Comparison of ENCODE assay signal across 1 cellular context in the genomic region with DNA sequence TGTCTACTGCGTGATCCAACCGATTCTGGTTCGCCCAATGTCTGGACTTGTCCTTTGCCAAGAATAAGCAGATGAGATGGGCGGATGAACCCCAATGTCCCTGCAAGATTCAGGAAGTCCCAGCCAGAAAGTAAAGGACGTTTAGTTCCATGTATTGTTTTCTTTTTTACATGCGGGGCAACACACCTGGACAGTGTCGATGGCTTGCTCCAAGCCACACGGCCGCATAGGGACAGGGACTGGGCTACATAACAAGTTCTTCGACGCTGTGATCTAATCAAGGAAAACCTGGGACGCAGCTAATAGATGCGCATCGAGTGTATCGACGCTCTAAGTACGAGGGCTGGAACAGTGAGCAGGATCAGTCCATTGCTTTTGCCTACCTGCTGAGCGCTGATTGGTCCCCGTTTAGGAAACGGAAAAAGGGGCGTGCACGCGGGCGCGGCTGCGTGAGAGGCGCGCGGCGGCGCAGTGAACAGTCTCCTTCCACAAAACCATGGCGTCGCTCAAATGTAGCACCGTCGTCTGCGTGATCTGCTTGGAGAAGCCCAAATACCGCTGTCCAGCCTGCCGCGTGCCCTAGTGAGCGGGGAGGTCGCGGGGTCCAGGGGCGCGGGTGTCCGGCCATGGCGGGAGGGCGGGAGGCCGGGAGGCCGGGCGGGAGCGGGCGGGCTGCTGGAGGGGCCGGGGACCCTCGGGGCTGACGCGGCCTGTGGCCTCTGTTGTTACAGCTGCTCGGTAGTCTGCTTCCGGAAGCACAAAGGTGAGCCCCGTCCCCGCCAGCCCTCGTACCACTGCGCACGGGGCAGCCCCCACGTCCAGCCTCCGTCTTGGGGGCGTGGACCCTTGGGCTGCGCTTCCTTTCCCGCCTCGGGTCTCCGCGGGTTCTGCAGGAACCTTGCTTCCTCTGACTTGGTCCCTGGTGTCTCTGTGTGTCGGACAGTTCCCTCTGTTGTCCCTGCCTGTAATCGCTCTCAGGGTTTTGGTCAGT.
TF ChIP-seq lines count a peak whose summit lies in the region.

Gene ZNHIT3, plus strand, starts transcription at position 478 of the 991 bp plus-strand sequence. Its CDS starts 19 bp downstream, at position 497.

TF ChIP-seq in K562, 482 proteins besides CTCF, POLR2A, EP300 and RAD21 (continued from another document and continues in another):
- TF ChIP-seq NR2C1 (IDR thresholded peaks at IDR 0.05) (no peak), NR2C1 (tag; IDR thresholded peaks at IDR 0.05) (no peak), MXI1 (IDR thresholded peaks at IDR 0.05; ENCODE audit: low read depth, low read length) (peak; percentile 77; the same call in 1 of the 2 replicates), ZNF431 (CRISPR knock-in tag; IDR thresholded peaks at IDR 0.05) (no peak; the same call in 1 of the 2 replicates), MEF2A (IDR thresholded peaks at IDR 0.05; ENCODE audit: control insufficient read depth, low read depth, low read length) (no peak), PHTF2 (CRISPR knock-in tag; IDR thresholded peaks at IDR 0.05) (no peak), SIRT6 (IDR thresholded peaks at IDR 0.05; ENCODE audit: low read depth, low read length) (no peak), EHMT2 (IDR thresholded peaks at IDR 0.05) (no peak; the same call in 1 of the 2 replicates), ESRRB (CRISPR knock-in tag; IDR thresholded peaks at IDR 0.05; ENCODE audit: borderline replicate concordance) (no peak), ZNF766 (CRISPR knock-in tag; conservative IDR thresholded peaks at IDR 0.05) (0 out of 2 replicates have a peak, but pooled peaks have one; percentile 45), ATF6 (CRISPR knock-in tag; IDR thresholded peaks at IDR 0.05) (no peak), PKNOX1 (IDR thresholded peaks at IDR 0.05) (0 out of 2 replicates have a peak, but pooled peaks have one; percentile 28), RCOR1 (IDR thresholded peaks at IDR 0.05; ENCODE audit: borderline replicate concordance in 1 of 2, low read depth in 2 of 2, low read length in 2 of 2) (peak in 1 of 2 experiments; percentile 91; a peak in 2 of 4 replicates), CBX8 (IDR thresholded peaks at IDR 0.05; ENCODE audit: borderline replicate concordance, extremely low read depth, low read depth, low read length, poor library complexity, severe bottlenecking) (no peak), HEY1 (CRISPR knock-in tag; IDR thresholded peaks at IDR 0.05; ENCODE audit: borderline replicate concordance) (no peak), ZNF224 (CRISPR knock-in tag; IDR thresholded peaks at IDR 0.05) (no peak), RBM17 (IDR thresholded peaks at IDR 0.05; ENCODE audit: borderline replicate concordance, low read depth, low read length) (no peak), CEBPG (CRISPR knock-in tag; IDR thresholded peaks at IDR 0.05) (no peak), CEBPG (tag; conservative IDR thresholded peaks at IDR 0.05 in 1 of 2, IDR thresholded peaks at IDR 0.05 in 1 of 2) (no peak), RHOXF2B (CRISPR knock-in tag; conservative IDR thresholded peaks at IDR 0.05) (no peak), ZNF175 (CRISPR knock-in tag; IDR thresholded peaks at IDR 0.05; ENCODE audit: low read depth) (no peak), ZC3H4 (CRISPR knock-in tag; IDR thresholded peaks at IDR 0.05; ENCODE audit: borderline replicate concordance) (no peak), ATF2 (CRISPR knock-in tag; IDR thresholded peaks at IDR 0.05) (no peak), CBFA2T2 (conservative IDR thresholded peaks at IDR 0.05) (no peak), SUPT5H (IDR thresholded peaks at IDR 0.05) (peak; percentile 80), MYC (IDR thresholded peaks at IDR 0.05; ENCODE audit: low read depth, low read length) (peak; percentile 82), MYC (CRISPR knock-in tag; IDR thresholded peaks at IDR 0.05; ENCODE audit: borderline replicate concordance, low read depth) (no peak), ARID3A (IDR thresholded peaks at IDR 0.05; ENCODE audit: borderline replicate concordance, low read depth, low read length) (peak; percentile 83; the same call in 1 of the 2 replicates), SIN3B (IDR thresholded peaks at IDR 0.05; ENCODE audit: low read depth) (peak; percentile 51; the same call in 1 of the 2 replicates), ZNF507 (tag; conservative IDR thresholded peaks at IDR 0.05) (no peak), MAFF (IDR thresholded peaks at IDR 0.05; ENCODE audit: low read length) (no peak), ATF4 (CRISPR knock-in tag; IDR thresholded peaks at IDR 0.05) (no peak), PRMT5 (CRISPR knock-in tag; IDR thresholded peaks at IDR 0.05) (no peak), ZNF655 (CRISPR knock-in tag; IDR thresholded peaks at IDR 0.05) (no peak), ZNF24 (IDR thresholded peaks at IDR 0.05) (no peak; the same call in 1 of the 2 replicates), E4F1 (CRISPR knock-in tag; IDR thresholded peaks at IDR 0.05; ENCODE audit: borderline replicate concordance) (no peak), SREBF1 (IDR thresholded peaks at IDR 0.05; ENCODE audit: borderline replicate concordance, low read depth, low read length) (no peak), CGGBP1 (CRISPR knock-in tag; IDR thresholded peaks at IDR 0.05) (no peak), SRSF9 (IDR thresholded peaks at IDR 0.05; ENCODE audit: borderline replicate concordance, low read depth, low read length) (no peak), NCOR1 (IDR thresholded peaks at IDR 0.05) (no peak)
- TF ChIP-seq, protein P1, sequence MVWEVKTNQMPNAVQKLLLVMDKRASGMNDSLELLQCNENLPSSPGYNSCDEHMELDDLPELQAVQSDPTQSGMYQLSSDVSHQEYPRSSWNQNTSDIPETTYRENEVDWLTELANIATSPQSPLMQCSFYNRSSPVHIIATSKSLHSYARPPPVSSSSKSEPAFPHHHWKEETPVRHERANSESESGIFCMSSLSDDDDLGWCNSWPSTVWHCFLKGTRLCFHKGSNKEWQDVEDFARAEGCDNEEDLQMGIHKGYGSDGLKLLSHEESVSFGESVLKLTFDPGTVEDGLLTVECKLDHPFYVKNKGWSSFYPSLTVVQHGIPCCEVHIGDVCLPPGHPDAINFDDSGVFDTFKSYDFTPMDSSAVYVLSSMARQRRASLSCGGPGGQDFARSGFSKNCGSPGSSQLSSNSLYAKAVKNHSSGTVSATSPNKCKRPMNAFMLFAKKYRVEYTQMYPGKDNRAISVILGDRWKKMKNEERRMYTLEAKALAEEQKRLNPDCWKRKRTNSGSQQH (CRISPR knock-in tag; IDR thresholded peaks at IDR 0.05) = no peak
- TF ChIP-seq, protein P2, sequence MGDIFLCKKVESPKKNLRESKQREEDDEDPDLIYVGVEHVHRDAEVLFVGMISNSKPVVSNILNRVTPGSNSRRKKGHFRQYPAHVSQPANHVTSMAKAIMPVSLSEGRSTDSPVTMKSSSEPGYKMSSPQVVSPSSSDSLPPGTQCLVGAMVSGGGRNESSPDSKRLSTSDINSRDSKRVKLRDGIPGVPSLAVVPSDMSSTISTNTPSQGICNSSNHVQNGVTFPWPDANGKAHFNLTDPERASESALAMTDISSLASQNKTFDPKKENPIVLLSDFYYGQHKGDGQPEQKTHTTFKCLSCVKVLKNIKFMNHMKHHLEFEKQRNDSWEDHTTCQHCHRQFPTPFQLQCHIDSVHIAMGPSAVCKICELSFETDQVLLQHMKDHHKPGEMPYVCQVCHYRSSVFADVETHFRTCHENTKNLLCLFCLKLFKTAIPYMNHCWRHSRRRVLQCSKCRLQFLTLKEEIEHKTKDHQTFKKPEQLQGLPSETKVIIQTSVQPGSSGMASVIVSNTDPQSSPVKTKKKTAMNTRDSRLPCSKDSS (IDR thresholded peaks at IDR 0.05; ENCODE audit: low read depth, partially characterized antibody) = no peak
